In the genomic region with DNA sequence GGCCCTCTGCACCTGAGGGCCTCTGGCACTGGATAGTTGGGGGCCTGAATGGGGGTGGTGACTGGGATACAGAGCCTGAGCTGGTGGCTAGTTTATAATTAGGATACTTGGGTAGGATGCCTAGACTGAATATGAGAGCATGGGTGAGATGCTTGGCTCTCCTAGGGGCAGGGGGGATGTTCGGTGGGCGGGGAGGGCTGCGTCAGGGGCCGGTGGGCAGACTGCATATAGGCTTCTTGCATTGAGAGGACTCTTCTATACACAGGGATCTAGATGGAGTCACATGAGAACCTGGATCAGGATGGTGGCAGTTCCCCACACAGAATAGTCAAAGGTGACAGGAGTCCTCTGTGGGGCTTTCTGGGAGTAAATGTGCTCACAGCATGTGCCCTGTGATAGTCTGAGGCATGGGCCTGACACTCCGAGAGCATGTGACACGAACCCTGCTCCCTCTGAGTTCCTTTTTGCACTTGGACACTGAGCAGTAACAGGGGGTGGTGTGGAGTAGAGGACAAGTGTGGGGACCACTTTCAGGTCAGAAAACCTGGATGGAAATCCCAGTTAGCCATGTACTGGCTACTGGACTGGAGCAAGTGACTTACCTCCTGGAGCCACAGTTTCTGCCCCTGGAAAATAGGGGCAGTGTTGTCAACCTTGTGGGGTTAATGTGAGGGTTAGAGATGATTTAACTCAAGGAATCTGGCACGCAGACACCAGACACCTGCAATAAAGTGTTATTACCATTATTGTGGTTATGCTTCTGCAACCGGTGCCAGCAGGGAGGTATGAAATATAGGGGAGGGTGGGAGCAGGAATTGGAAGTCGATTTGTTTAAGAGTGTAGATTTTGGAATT, we compare ENCODE assay signal across 8 cellular contexts. TPM values are rescaled to one million over a fixed set of nuclear protein-coding genes. Genes with fewer than 3 reads are reported as not detected.
DNase-seq lines count a peak whose midpoint lies in the region; ATAC-seq and TF ChIP-seq lines count a peak whose summit lies in the region.

No MANE protein-coding gene starts in this region.

- no peaks in the 10 kb centered on the region for H3K9me3 Mint-ChIP-seq in activated T-cell treated with anti-CD3 and anti-CD28 coated beads, Interleukin-2, amount 50 U/mL, for 24 hours
- no peaks in the 10 kb centered on the region for H3K9me3 Mint-ChIP-seq in type B pancreatic cell

- H3K36me3 Mint-ChIP-seq in activated T-cell treated with anti-CD3 and anti-CD28 coated beads, Interleukin-2, amount 50 U/mL, for 24 hours (ENCODE audit: low read depth), result peaks cover 59% of the 10 kb centered on the region
- H3K36me3 Mint-ChIP-seq in type B pancreatic cell, result peaks cover 16% of the 10 kb centered on the region

- peaks cover 18 to 40% of the 10 kb centered on the region in 2 donors for H3K4me1 ChIP-seq in lung (ENCODE audit: control insufficient read depth in 2 of 2, insufficient read depth in 2 of 2, low read length in 2 of 2)

- H3K36me3 ChIP-seq in lung (ENCODE audit: control insufficient read depth in 2 of 2, insufficient read depth in 2 of 2, low read length in 2 of 2), result no peaks in the 10 kb centered on the region

- in situ Hi-C loops in astrocyte of the cerebellum (cut with HindIII; ENCODE audit: low sequenced_read_pairs), result no loop called here

- H3K9me3 ChIP-seq in lung (ENCODE audit: control insufficient read depth in 2 of 2, insufficient read depth in 1 of 2, low read length in 1 of 2), result no peaks in the 10 kb centered on the region

- H3K4me3 ChIP-seq in astrocyte of the cerebellum (ENCODE audit: low read depth, low read length) (peak overlapping the region; percentile 68), lung (peak overlapping the region; percentile 62)

- 45 to 47% methylated on average over 9 of the region's 9 CpGs for WGBS in lung, 2 donors

- peak overlapping the region; percentile 94 for H3K27ac Mint-ChIP-seq in activated T-cell treated with anti-CD3 and anti-CD28 coated beads, Interleukin-2, amount 50 U/mL, for 24 hours
- peak overlapping the region; percentile 93 for H3K27ac Mint-ChIP-seq in type B pancreatic cell

- ATAC-seq in lung (ENCODE audit: insufficient read depth, low FRiP score), result no peak

- TF ChIP-seq CTCF in astrocyte of the cerebellum (IDR thresholded peaks at IDR 0.05; ENCODE audit: low read depth, low read length, missing control alignments) (no peak), lung (IDR thresholded peaks at IDR 0.05; ENCODE audit: control extremely low read depth, extremely low read depth) (no peak), type B pancreatic cell (conservative IDR thresholded peaks at IDR 0.05) (no peak)

- DNase-seq in activated T-cell treated with anti-CD3 and anti-CD28 coated beads, Interleukin-2, amount 50 U/mL, for 24 hours, result peak; percentile 40
- DNase-seq in activated T-cell treated with anti-CD3 and anti-CD28 coated beads for 4 hours (no peak), astrocyte of the cerebellum (ENCODE audit: low read depth) (no peak), lung (ENCODE audit: low spot score) (no peak), type B pancreatic cell (ENCODE audit: extremely low spot score, unreplicated experiment) (no peak), NK-92 (lab: John Stamatoyannopoulos, UW; ENCODE audit: unreplicated experiment) (no peak), ureter (ENCODE audit: low spot score) (no peak), AG20443 (ENCODE audit: low spot score) (no peak)

- no peaks in the 10 kb centered on the region for H3K27me3 Mint-ChIP-seq in activated T-cell treated with anti-CD3 and anti-CD28 coated beads, Interleukin-2, amount 50 U/mL, for 24 hours
- H3K27me3 Mint-ChIP-seq in type B pancreatic cell, result no peaks in the 10 kb centered on the region

- H3K27me3 ChIP-seq in lung (ENCODE audit: control insufficient read depth, insufficient read depth), result no peaks in the 10 kb centered on the region

- H3K27ac ChIP-seq in lung (ENCODE audit: low read depth in 1 of 2, low read length in 1 of 2), result peak overlapping the region; percentile 98 to 99

- peaks cover 75% of the 10 kb centered on the region for H3K4me1 Mint-ChIP-seq in activated T-cell treated with anti-CD3 and anti-CD28 coated beads, Interleukin-2, amount 50 U/mL, for 24 hours (ENCODE audit: low read depth)
- H3K4me1 Mint-ChIP-seq in type B pancreatic cell (ENCODE audit: unreplicated experiment), result peaks cover 58% of the 10 kb centered on the region

- peak overlapping the region; percentile 90 for H3K4me3 Mint-ChIP-seq in activated T-cell treated with anti-CD3 and anti-CD28 coated beads, Interleukin-2, amount 50 U/mL, for 24 hours
- H3K4me3 Mint-ChIP-seq in type B pancreatic cell, result peak overlapping the region; percentile 90

RNA-seq across cellular contexts. Expression of a gene that starts 2.2 kb away (rescaled TPM):
- total RNA-seq in lung (100 to 1,000 TPM in 1 of 2 donors, 10 to 100 TPM in 1; 47.3 to 140 TPM), type B pancreatic cell (ENCODE audit: low replicate concordance) (94.5 and 112 TPM in 2 replicates), ureter (68.3 TPM)
- polyA plus RNA-seq in lung, result 100 to 1,000 TPM in 1 of 2 donors, 10 to 100 TPM in 1; 53.9 to 103 TPM

RNA-seq across cellular contexts. Expression of a gene that starts 8.9 kb away (rescaled TPM):
- total RNA-seq in lung (10 to 100 TPM; 37.3 to 61.8 TPM), type B pancreatic cell (ENCODE audit: low replicate concordance) (63.4 and 75.6 TPM in 2 replicates), ureter (55.0 TPM)
- 10 to 100 TPM; 60.8 to 83.9 TPM for polyA plus RNA-seq in lung

RNA-seq across cellular contexts. Expression of a gene that starts 33.2 kb away (rescaled TPM):
- total RNA-seq in lung (1 to 10 TPM; 2.0 to 6.0 TPM), type B pancreatic cell (ENCODE audit: low replicate concordance) (0.14 and 2.5 TPM in 2 replicates), ureter (8.0 TPM)
- 1 to 10 TPM; 2.8 to 3.8 TPM for polyA plus RNA-seq in lung
